ENCODE assay signal across 1 cellular context in genomic region chr2:55809875-55810620, GRCh38.
TF ChIP-seq lines count a peak whose summit lies in the region.

No MANE protein-coding gene starts in this region.

TF ChIP-seq in GM23338, 12 proteins besides CTCF, POLR2A, EP300 and RAD21 (continued from another document):
- TF ChIP-seq ZNF462 (CRISPR knock-in tag; IDR thresholded peaks at IDR 0.05) (no peak), EZH2 (IDR thresholded peaks at IDR 0.05; ENCODE audit: low read depth, unreplicated experiment) (no peak), ZNF114 (CRISPR knock-in tag; IDR thresholded peaks at IDR 0.05) (no peak), POLR2AphosphoS5 (IDR thresholded peaks at IDR 0.05; ENCODE audit: low read depth) (no peak), JUNB (IDR thresholded peaks at IDR 0.05; ENCODE audit: unreplicated experiment) (no peak), ZNF331 (CRISPR knock-in tag; IDR thresholded peaks at IDR 0.05; ENCODE audit: low read depth) (no peak)
- TF ChIP-seq, protein P1, sequence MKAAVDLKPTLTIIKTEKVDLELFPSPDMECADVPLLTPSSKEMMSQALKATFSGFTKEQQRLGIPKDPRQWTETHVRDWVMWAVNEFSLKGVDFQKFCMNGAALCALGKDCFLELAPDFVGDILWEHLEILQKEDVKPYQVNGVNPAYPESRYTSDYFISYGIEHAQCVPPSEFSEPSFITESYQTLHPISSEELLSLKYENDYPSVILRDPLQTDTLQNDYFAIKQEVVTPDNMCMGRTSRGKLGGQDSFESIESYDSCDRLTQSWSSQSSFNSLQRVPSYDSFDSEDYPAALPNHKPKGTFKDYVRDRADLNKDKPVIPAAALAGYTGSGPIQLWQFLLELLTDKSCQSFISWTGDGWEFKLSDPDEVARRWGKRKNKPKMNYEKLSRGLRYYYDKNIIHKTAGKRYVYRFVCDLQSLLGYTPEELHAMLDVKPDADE (IDR thresholded peaks at IDR 0.05), result no peak
